Comparison of ENCODE assay signal across 1 cellular context in genomic region chr1:226666714-226667113, GRCh38.
TF ChIP-seq lines count a peak whose summit lies in the region.

No MANE protein-coding gene starts in this region.

TF ChIP-seq in IMR-90, 13 proteins besides CTCF, POLR2A, EP300 and RAD21 (continued from another document):
- TF ChIP-seq ELK1 (IDR thresholded peaks at IDR 0.05; ENCODE audit: borderline replicate concordance, low read depth, low read length) (no peak), RFX5 (IDR thresholded peaks at IDR 0.05; ENCODE audit: low read depth, low read length) (no peak), SMC3 (IDR thresholded peaks at IDR 0.05; ENCODE audit: low read depth, low read length) (no peak), RCOR1 (IDR thresholded peaks at IDR 0.05; ENCODE audit: insufficient replicate concordance, low read length) (no peak), FOS (IDR thresholded peaks at IDR 0.05; ENCODE audit: low read depth, low read length) (no peak), CHD1 (IDR thresholded peaks at IDR 0.05; ENCODE audit: low read depth, low read length) (no peak), MXI1 (IDR thresholded peaks at IDR 0.05; ENCODE audit: borderline replicate concordance, low read depth, low read length) (no peak), MAZ (IDR thresholded peaks at IDR 0.05; ENCODE audit: borderline replicate concordance, low read depth, low read length) (no peak), NFE2L2 (IDR thresholded peaks at IDR 0.05; ENCODE audit: low read depth, low read length) (no peak), CEBPB (IDR thresholded peaks at IDR 0.05; ENCODE audit: low read depth, low read length) (no peak), USF2 (IDR thresholded peaks at IDR 0.05; ENCODE audit: low read depth, low read length) (no peak), MAFK (IDR thresholded peaks at IDR 0.05; ENCODE audit: low read depth, low read length) (no peak)
